Comparison of ENCODE assay signal across 19 cellular contexts in genomic region chr14:73796881-73797539, GRCh38. TPM values are rescaled to one million over a fixed set of nuclear protein-coding genes. Genes with fewer than 3 reads are reported as not detected.
DNase-seq lines count a peak whose midpoint lies in the region; ATAC-seq, FAIRE-seq and TF ChIP-seq lines count a peak whose summit lies in the region.
"Had no signal": no experiment of that assay in that cellular context is flagged by ENCODE, and none has a peak within 500 bp of the region (broad histone marks: within the 10 kb centered on the region; RNA-seq: fewer than 3 reads in every experiment).

No MANE protein-coding gene starts in this region.

- H3K27ac ChIP-seq in trophoblast cell (ENCODE audit: low read depth, low read length): peak overlapping the region; percentile 32
- H3K27ac ChIP-seq: neutrophil, SK-N-MC had no signal

- no peak overlapping the region for H4K12ac ChIP-seq in trophoblast cell (ENCODE audit: low read depth, low read length)

- H4K91ac ChIP-seq in trophoblast cell (ENCODE audit: low read depth, low read length): peak overlapping the region; percentile 52

- peak overlapping the region in 1 of 5 experiments; percentile 28 for H3K4me3 Mint-ChIP-seq in brain
- H3K4me3 Mint-ChIP-seq: activated CD4-positive, alpha-beta memory T cell treated with anti-CD3 and anti-CD28 coated beads for 36 hours; stimulated activated effector memory CD8-positive, alpha-beta T cell treated with anti-CD3 and anti-CD28 coated beads, Interleukin-12 subunit alpha, Interleukin-12 subunit beta, amount 100 ng/mL, for 72 hours had no signal

- H3K4me2 ChIP-seq in trophoblast cell (ENCODE audit: low read length): no peak overlapping the region

- peak overlapping the region; percentile 90 for H2BK12ac ChIP-seq in trophoblast cell (ENCODE audit: low read length)

- H3K9me3 Mint-ChIP-seq in brain: no peaks in the 10 kb centered on the region
- H3K9me3 Mint-ChIP-seq: activated CD4-positive, alpha-beta memory T cell treated with anti-CD3 and anti-CD28 coated beads for 36 hours; stimulated activated effector memory CD8-positive, alpha-beta T cell treated with anti-CD3 and anti-CD28 coated beads, Interleukin-12 subunit alpha, Interleukin-12 subunit beta, amount 100 ng/mL, for 72 hours had no signal

- H3K4me3 ChIP-seq in trophoblast cell (ENCODE audit: low read depth, low read length): no peak overlapping the region
- H3K4me3 ChIP-seq: SK-N-MC, upper lobe of right lung had no signal

- no peaks in the 10 kb centered on the region for H3K36me3 ChIP-seq in trophoblast cell (ENCODE audit: control insufficient read depth in 1 of 2, insufficient read depth in 2 of 2, low read length in 2 of 2)
- H3K36me3 ChIP-seq: neutrophil, upper lobe of right lung had no signal

- no peak for TF ChIP-seq POLR2A in GM12892 (IDR thresholded peaks at IDR 0.05; ENCODE audit: low read depth, low read length)

- peak overlapping the region; percentile 31 for H4K8ac ChIP-seq in trophoblast cell (ENCODE audit: low read depth, low read length)

- H3K4me1 ChIP-seq in trophoblast cell (ENCODE audit: control insufficient read depth in 1 of 2, insufficient read depth in 2 of 2, low read length in 2 of 2): peaks cover 18 to 28% of the 10 kb centered on the region in 2 experiments

- peaks cover 8% of the 10 kb centered on the region for H3K79me1 ChIP-seq in trophoblast cell (ENCODE audit: low read length)

- no peak overlapping the region for H3K4ac ChIP-seq in trophoblast cell (ENCODE audit: low read depth, low read length)

- H3K14ac ChIP-seq in trophoblast cell (ENCODE audit: low read length): peak overlapping the region; percentile 22

- peak overlapping the region; percentile 62 for H2AK5ac ChIP-seq in trophoblast cell (ENCODE audit: low read length)

- no peak overlapping the region for H3K18ac ChIP-seq in trophoblast cell (ENCODE audit: low read length)

- no peaks in the 10 kb centered on the region for H3K36me3 Mint-ChIP-seq in brain
- H3K36me3 Mint-ChIP-seq: activated CD4-positive, alpha-beta memory T cell treated with anti-CD3 and anti-CD28 coated beads for 36 hours; stimulated activated effector memory CD8-positive, alpha-beta T cell treated with anti-CD3 and anti-CD28 coated beads, Interleukin-12 subunit alpha, Interleukin-12 subunit beta, amount 100 ng/mL, for 72 hours had no signal

- H2BK120ac ChIP-seq in trophoblast cell (ENCODE audit: insufficient read depth, low read length, poor library complexity): peak overlapping the region; percentile 20

- peak overlapping the region; percentile 56 for H2BK5ac ChIP-seq in trophoblast cell (ENCODE audit: low read depth, low read length, poor library complexity)

- no peak overlapping the region for H3K23ac ChIP-seq in trophoblast cell (ENCODE audit: low read length)

- TF ChIP-seq CTCF in brain (conservative IDR thresholded peaks at IDR 0.05): no peak

- peak overlapping the region in 3 of 5 experiments; percentile 20 to 49 (median 36) for H3K27ac Mint-ChIP-seq in brain
- H3K27ac Mint-ChIP-seq: activated CD4-positive, alpha-beta memory T cell treated with anti-CD3 and anti-CD28 coated beads for 36 hours; stimulated activated effector memory CD8-positive, alpha-beta T cell treated with anti-CD3 and anti-CD28 coated beads, Interleukin-12 subunit alpha, Interleukin-12 subunit beta, amount 100 ng/mL, for 72 hours had no signal

- ATAC-seq in HG02970 (IDR thresholded peaks at IDR 0.05; ENCODE audit: low FRiP score, unreplicated experiment): no peak
- ATAC-seq: stimulated activated effector memory CD8-positive, alpha-beta T cell treated with anti-CD3 and anti-CD28 coated beads, Interleukin-12 subunit alpha, Interleukin-12 subunit beta, amount 100 ng/mL, for 72 hours; upper lobe of right lung had no signal

- no peak overlapping the region for H2AFZ ChIP-seq in trophoblast cell (ENCODE audit: insufficient read depth, low read length, poor library complexity)

- no peaks in the 10 kb centered on the region for H3K79me2 ChIP-seq in trophoblast cell (ENCODE audit: control insufficient read depth, insufficient read depth, low read length, poor library complexity)

- no peaks in the 10 kb centered on the region for H3K27me3 Mint-ChIP-seq in brain
- H3K27me3 Mint-ChIP-seq: activated CD4-positive, alpha-beta memory T cell treated with anti-CD3 and anti-CD28 coated beads for 36 hours had no signal

- no peaks in the 10 kb centered on the region for H3K9me3 ChIP-seq in trophoblast cell (ENCODE audit: insufficient read depth, low read depth, low read length)
- H3K9me3 ChIP-seq: neutrophil, upper lobe of right lung had no signal

- no peak overlapping the region for H3K9ac ChIP-seq in trophoblast cell (ENCODE audit: low read length)

- no peak for FAIRE-seq in GM12892 (lab: Jason Lieb, UNC)
- FAIRE-seq: endothelial cell of umbilical vein, G401.6, TTC549 had no signal

- no CpG with 5 or more reads among the region's 4 CpGs for WGBS in trophoblast cell (ENCODE audit: extremely low coverage, insufficient coverage, insufficient read length)

- DNase-seq in EH (ENCODE audit: low read depth): peak; percentile 25
- DNase-seq in M059J (ENCODE audit: low read depth): peak; percentile 27
- no peak for DNase-seq in trophoblast cell
- no peak for DNase-seq in LoVo (ENCODE audit: low spot score)
- no peak for DNase-seq in NCI-H1048 (lab: John Stamatoyannopoulos, UW)
- no peak for DNase-seq in GM12892 (ENCODE audit: insufficient read length)
- DNase-seq: activated CD4-positive, alpha-beta memory T cell treated with anti-CD3 and anti-CD28 coated beads for 36 hours; HCEC 1CT; NCI-H1092 treated with DMSO at 0.1 percent for 48 hours; NK-92 treated with Interleukin-12 subunit alpha and Interleukin-12 subunit beta, amount 100 ng/mL, for 24 hours; upper lobe of right lung had no signal

- H3K27me3 ChIP-seq in trophoblast cell (ENCODE audit: insufficient read depth, low read length): no peaks in the 10 kb centered on the region
- H3K27me3 ChIP-seq: neutrophil, upper lobe of right lung had no signal

- H3K4me1 Mint-ChIP-seq in brain: peaks cover 48% of the 10 kb centered on the region

RNA-seq across cellular contexts. Expression of gene PTGR2, which starts 54.6 kb away (rescaled TPM):
- 3.8 and 5.0 TPM in 2 replicates for total RNA-seq in M059J (2014; rRNA removed; shearing (Covaris generic))
- 10.5 TPM for polyA plus RNA-seq in brain (ENCODE audit: insufficient read depth, low read depth, low replicate concordance)
- 7.6 and 7.7 TPM in 2 replicates for polyA plus RNA-seq in trophoblast cell (2013)
- polyA plus RNA-seq in GM12892 (2012; ENCODE audit: missing spikeins): 6.6 TPM

Comparison
In these comparisons a context has a peak if more than half of its experiments do, and no peak if none do; other contexts are left out.
1. DNase-seq: peak in EH (single experiment) and M059J (single experiment); none in trophoblast cell (0 of 2), LoVo (single experiment), NCI-H1048 (single experiment) and GM12892 (single experiment).